14 cellular contexts compared by ENCODE assay signal in the genomic region with DNA sequence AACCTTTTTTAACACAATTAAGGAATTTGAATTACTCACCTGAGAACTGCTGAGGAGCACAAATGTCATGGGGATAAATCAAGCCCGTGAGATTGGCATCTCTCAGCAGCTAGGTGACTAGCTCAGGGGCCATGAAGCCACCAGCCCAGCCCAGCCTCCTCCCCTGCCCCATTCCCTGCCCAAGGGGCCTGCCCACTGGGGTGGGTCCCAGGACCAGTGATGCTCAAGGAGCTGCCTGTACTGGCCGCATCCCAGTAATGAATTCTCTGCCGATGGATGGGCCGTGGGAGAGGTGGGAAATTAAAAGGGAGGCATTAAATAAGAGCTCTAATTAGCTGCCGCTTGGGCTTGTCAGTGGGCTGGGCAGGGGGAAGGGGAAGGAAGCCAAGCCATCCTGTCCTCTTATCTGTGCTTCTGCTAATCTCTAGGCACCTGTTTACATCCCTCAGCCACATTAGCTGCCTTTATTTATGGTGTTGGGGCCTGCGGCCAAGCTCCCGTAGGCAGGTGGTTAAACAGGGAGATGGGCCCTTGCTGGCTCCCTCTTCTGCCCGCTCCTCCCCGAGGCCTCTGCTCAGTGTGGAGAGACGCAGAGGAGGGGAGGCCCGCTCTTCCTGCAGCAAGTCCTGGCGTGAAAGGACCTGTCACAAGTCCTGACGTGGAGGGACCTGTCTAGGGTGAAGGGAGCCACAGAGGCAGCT. TPM values are rescaled to one million over a fixed set of nuclear protein-coding genes. Genes with fewer than 3 reads are reported as not detected.
DNase-seq lines count a peak whose midpoint lies in the region; ATAC-seq and TF ChIP-seq lines count a peak whose summit lies in the region.
"Had no signal": no experiment of that assay in that cellular context is flagged by ENCODE, and none has a peak within 500 bp of the region (broad histone marks: within the 10 kb centered on the region; RNA-seq: fewer than 3 reads in every experiment).

No MANE protein-coding gene starts in this region.

- H3K27ac Mint-ChIP-seq in WTC11: 0 out of 2 replicates have a peak overlapping the region, but pooled peaks have one; percentile 27
- H3K27ac Mint-ChIP-seq in progenitor cell of endocrine pancreas: peak overlapping the region; percentile 56
- peak overlapping the region in 1 of 2 donors; percentile 22 for H3K27ac Mint-ChIP-seq in activated naive CD4-positive, alpha-beta T cell treated with anti-CD3 and anti-CD28 coated beads, Interleukin-2, amount 50 U/mL, for 72 hours
- H3K27ac Mint-ChIP-seq: natural killer cell treated with Interleukin-12 subunit alpha and Interleukin-12 subunit beta and Interleukin-15 and Interleukin-18, amount 100 ng/mL, for 72 hours had no signal

- H3K9me3 Mint-ChIP-seq in WTC11 (no peaks in the 10 kb centered on the region), progenitor cell of endocrine pancreas (ENCODE audit: low read depth) (no peaks in the 10 kb centered on the region)
- H3K9me3 Mint-ChIP-seq in activated naive CD4-positive, alpha-beta T cell treated with anti-CD3 and anti-CD28 coated beads, Interleukin-2, amount 50 U/mL, for 72 hours: no peaks in the 10 kb centered on the region
- H3K9me3 Mint-ChIP-seq: CD4-positive, CD25-positive, alpha-beta regulatory T cell; natural killer cell treated with Interleukin-12 subunit alpha and Interleukin-12 subunit beta and Interleukin-15 and Interleukin-18, amount 100 ng/mL, for 72 hours had no signal

- POLR2A ChIA-PET in WTC11 (lab: Charles Lee): no interaction called here

- CTCF ChIA-PET in WTC11 (lab: Charles Lee): interaction anchor here (0.5 to 6.0 kb wide), 24 partner anchors 9 to 481 kb away, joined by 3 to 78 read pairs (median 4); no protein-coding TSS in a partner anchor

- H3K4me1 Mint-ChIP-seq in WTC11: peaks cover 23% of the 10 kb centered on the region
- peaks cover 9% of the 10 kb centered on the region for H3K4me1 Mint-ChIP-seq in progenitor cell of endocrine pancreas (ENCODE audit: low read depth)
- H3K4me1 Mint-ChIP-seq: CD4-positive, CD25-positive, alpha-beta regulatory T cell had no signal

- ATAC-seq in WTC11: no peak
- no peak for ATAC-seq in HG02970 (IDR thresholded peaks at IDR 0.05; ENCODE audit: low FRiP score, unreplicated experiment)
- ATAC-seq in activated naive CD4-positive, alpha-beta T cell treated with anti-CD3 and anti-CD28 coated beads, Interleukin-2, amount 50 U/mL, for 72 hours: no peak
- ATAC-seq: gastroesophageal sphincter; natural killer cell treated with Interleukin-12 subunit alpha and Interleukin-12 subunit beta and Interleukin-15 and Interleukin-18, amount 100 ng/mL, for 72 hours; Right ventricle myocardium inferior had no signal

- H3K27me3 Mint-ChIP-seq in WTC11 (ENCODE audit: low read depth) (no peaks in the 10 kb centered on the region), progenitor cell of endocrine pancreas (no peaks in the 10 kb centered on the region)
- H3K27me3 Mint-ChIP-seq: CD4-positive, CD25-positive, alpha-beta regulatory T cell; natural killer cell treated with Interleukin-12 subunit alpha and Interleukin-12 subunit beta and Interleukin-15 and Interleukin-18, amount 100 ng/mL, for 72 hours had no signal

- no peak overlapping the region for H3K4me3 Mint-ChIP-seq in WTC11
- H3K4me3 Mint-ChIP-seq in progenitor cell of endocrine pancreas (ENCODE audit: low read depth): no peak overlapping the region
- H3K4me3 Mint-ChIP-seq: CD4-positive, CD25-positive, alpha-beta regulatory T cell; natural killer cell treated with Interleukin-12 subunit alpha and Interleukin-12 subunit beta and Interleukin-15 and Interleukin-18, amount 100 ng/mL, for 72 hours had no signal

- TF ChIP-seq CTCF in WTC11 (IDR thresholded peaks at IDR 0.05) (no peak), progenitor cell of endocrine pancreas (IDR thresholded peaks at IDR 0.05; ENCODE audit: unreplicated experiment) (no peak)

- DNase-seq in NCI-H1105 (lab: John Stamatoyannopoulos, UW) (peak; percentile 91), NCI-H2171 treated with DMSO at 0.1 percent for 48 hours (lab: John Stamatoyannopoulos, UW) (peak; percentile 31), WTC11 (ENCODE audit: low spot score) (no peak), progenitor cell of endocrine pancreas (ENCODE audit: low spot score, unreplicated experiment) (no peak), kidney tubule cell (ENCODE audit: low spot score) (no peak), HPDE6-E6E7 (ENCODE audit: extremely low spot score) (no peak)
- no peak for DNase-seq in activated naive CD4-positive, alpha-beta T cell treated with anti-CD3 and anti-CD28 coated beads, Interleukin-2, amount 50 U/mL, for 72 hours (ENCODE audit: low spot score in 2 of 2)
- DNase-seq: CD4-positive, CD25-positive, alpha-beta regulatory T cell; IMR-90; NCI-H1930 had no signal

- peaks cover 40% of the 10 kb centered on the region for H3K36me3 Mint-ChIP-seq in WTC11
- peaks cover 18% of the 10 kb centered on the region for H3K36me3 Mint-ChIP-seq in progenitor cell of endocrine pancreas (ENCODE audit: insufficient read depth)
- H3K36me3 Mint-ChIP-seq in activated naive CD4-positive, alpha-beta T cell treated with anti-CD3 and anti-CD28 coated beads, Interleukin-2, amount 50 U/mL, for 72 hours: no peaks in the 10 kb centered on the region
- H3K36me3 Mint-ChIP-seq: natural killer cell treated with Interleukin-12 subunit alpha and Interleukin-12 subunit beta and Interleukin-15 and Interleukin-18, amount 100 ng/mL, for 72 hours had no signal

TF ChIP-seq in WTC11, 78 proteins besides CTCF, POLR2A, EP300 and RAD21 (continues in another document):
- TF ChIP-seq PRDM15 (CRISPR knock-in tag; IDR thresholded peaks at IDR 0.05): no peak
- TF ChIP-seq, protein P1, sequence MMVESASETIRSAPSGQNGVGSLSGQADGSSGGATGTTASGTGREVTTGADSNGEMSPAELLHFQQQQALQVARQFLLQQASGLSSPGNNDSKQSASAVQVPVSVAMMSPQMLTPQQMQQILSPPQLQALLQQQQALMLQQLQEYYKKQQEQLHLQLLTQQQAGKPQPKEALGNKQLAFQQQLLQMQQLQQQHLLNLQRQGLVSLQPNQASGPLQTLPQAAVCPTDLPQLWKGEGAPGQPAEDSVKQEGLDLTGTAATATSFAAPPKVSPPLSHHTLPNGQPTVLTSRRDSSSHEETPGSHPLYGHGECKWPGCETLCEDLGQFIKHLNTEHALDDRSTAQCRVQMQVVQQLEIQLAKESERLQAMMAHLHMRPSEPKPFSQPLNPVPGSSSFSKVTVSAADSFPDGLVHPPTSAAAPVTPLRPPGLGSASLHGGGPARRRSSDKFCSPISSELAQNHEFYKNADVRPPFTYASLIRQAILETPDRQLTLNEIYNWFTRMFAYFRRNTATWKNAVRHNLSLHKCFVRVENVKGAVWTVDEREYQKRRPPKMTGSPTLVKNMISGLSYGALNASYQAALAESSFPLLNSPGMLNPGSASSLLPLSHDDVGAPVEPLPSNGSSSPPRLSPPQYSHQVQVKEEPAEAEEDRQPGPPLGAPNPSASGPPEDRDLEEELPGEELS (CRISPR knock-in tag; IDR thresholded peaks at IDR 0.05): no peak
- no peak for TF ChIP-seq ATF1 (CRISPR knock-in tag; IDR thresholded peaks at IDR 0.05)
- TF ChIP-seq MXD4 (CRISPR knock-in tag; IDR thresholded peaks at IDR 0.05; ENCODE audit: borderline replicate concordance): no peak
- TF ChIP-seq, protein P2, sequence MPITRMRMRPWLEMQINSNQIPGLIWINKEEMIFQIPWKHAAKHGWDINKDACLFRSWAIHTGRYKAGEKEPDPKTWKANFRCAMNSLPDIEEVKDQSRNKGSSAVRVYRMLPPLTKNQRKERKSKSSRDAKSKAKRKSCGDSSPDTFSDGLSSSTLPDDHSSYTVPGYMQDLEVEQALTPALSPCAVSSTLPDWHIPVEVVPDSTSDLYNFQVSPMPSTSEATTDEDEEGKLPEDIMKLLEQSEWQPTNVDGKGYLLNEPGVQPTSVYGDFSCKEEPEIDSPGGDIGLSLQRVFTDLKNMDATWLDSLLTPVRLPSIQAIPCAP (CRISPR knock-in tag; IDR thresholded peaks at IDR 0.05): no peak
- TF ChIP-seq JUN (CRISPR knock-in tag; IDR thresholded peaks at IDR 0.05): no peak
- no peak for TF ChIP-seq ZNF671 (CRISPR knock-in tag; IDR thresholded peaks at IDR 0.05)
- no peak for TF ChIP-seq SP1 (CRISPR knock-in tag; conservative IDR thresholded peaks at IDR 0.05)
- TF ChIP-seq GTF2I (CRISPR knock-in tag; conservative IDR thresholded peaks at IDR 0.05): no peak
- TF ChIP-seq NR3C1 (CRISPR knock-in tag; conservative IDR thresholded peaks at IDR 0.05; ENCODE audit: low read depth): no peak
- TF ChIP-seq, protein P3, sequence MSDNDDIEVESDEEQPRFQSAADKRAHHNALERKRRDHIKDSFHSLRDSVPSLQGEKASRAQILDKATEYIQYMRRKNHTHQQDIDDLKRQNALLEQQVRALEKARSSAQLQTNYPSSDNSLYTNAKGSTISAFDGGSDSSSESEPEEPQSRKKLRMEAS (CRISPR knock-in tag; IDR thresholded peaks at IDR 0.05): no peak

RNA-seq across cellular contexts. Expression of gene PIPOX, which starts 48.8 kb away (rescaled TPM):
- total RNA-seq in WTC11 (2021) (32.4 to 34.2 TPM (median 34.1 TPM) in 3 replicates), progenitor cell of endocrine pancreas (4.3 and 5.3 TPM in 2 replicates)
- 1 to 10 TPM; 3.0 to 8.8 TPM for total RNA-seq in activated naive CD4-positive, alpha-beta T cell treated with anti-CD3 and anti-CD28 coated beads, Interleukin-2, amount 50 U/mL, for 72 hours

Comparison
In these comparisons a context has a peak if more than half of its experiments do, and no peak if none do; other contexts are left out.
1. DNase-seq: peak in NCI-H1105 (single experiment) and NCI-H2171 treated with DMSO at 0.1 percent for 48 hours (single experiment); none in WTC11 (single experiment), progenitor cell of endocrine pancreas (single experiment), activated naive CD4-positive, alpha-beta T cell treated with anti-CD3 and anti-CD28 coated beads, Interleukin-2, amount 50 U/mL, for 72 hours (0 of 2), kidney tubule cell (single experiment) and HPDE6-E6E7 (single experiment).